1 cellular context compared by ENCODE assay signal in the genomic region with DNA sequence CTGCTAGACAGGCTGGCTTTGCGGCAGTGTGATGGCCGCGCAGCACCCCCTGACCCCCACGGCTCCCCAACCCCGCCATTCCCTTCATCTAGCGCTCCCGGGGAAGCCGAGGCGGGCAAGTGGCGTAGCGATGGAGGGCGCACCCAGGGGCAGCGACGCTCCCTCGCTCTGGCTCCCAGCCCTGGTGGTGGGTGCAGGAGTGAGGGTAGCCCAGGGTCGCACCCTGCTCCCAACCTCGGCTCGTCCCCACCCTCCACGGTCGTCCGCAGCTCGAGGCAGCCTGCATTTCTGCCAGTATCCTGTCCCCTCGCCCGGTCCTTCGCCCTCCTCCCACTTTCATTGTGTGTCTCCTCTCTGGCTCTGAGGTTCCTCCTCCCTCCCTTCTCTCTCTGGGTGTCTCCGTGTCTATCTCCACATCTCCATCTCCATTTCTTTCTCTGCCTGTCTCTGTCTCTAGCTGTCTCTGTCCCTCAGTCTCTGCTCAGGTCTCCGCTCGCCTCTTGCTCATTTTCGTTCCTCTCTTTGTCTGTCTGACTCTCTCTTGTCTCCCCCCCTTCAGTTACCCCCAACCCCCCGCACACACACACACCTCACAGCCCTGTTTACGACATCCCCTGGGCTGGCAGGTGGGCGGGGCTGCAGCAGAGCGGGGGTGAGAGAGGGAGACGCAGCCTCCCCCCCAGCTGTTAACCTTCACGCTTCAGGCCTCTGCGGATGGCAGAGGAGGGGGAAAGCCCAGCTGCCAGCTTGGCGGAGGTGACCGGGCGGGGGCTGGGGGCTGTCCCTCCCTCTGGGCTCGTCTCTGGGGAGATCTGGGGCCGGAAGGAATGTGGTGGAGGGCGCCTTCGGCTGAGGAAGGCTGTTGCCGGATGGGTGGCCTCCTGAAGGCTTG.
TF ChIP-seq lines count a peak whose summit lies in the region.

No MANE protein-coding gene starts in this region.

TF ChIP-seq in HEK293, 187 proteins besides CTCF, POLR2A, EP300 and RAD21 (continued from another document and continues in another):
- TF ChIP-seq, protein P1, sequence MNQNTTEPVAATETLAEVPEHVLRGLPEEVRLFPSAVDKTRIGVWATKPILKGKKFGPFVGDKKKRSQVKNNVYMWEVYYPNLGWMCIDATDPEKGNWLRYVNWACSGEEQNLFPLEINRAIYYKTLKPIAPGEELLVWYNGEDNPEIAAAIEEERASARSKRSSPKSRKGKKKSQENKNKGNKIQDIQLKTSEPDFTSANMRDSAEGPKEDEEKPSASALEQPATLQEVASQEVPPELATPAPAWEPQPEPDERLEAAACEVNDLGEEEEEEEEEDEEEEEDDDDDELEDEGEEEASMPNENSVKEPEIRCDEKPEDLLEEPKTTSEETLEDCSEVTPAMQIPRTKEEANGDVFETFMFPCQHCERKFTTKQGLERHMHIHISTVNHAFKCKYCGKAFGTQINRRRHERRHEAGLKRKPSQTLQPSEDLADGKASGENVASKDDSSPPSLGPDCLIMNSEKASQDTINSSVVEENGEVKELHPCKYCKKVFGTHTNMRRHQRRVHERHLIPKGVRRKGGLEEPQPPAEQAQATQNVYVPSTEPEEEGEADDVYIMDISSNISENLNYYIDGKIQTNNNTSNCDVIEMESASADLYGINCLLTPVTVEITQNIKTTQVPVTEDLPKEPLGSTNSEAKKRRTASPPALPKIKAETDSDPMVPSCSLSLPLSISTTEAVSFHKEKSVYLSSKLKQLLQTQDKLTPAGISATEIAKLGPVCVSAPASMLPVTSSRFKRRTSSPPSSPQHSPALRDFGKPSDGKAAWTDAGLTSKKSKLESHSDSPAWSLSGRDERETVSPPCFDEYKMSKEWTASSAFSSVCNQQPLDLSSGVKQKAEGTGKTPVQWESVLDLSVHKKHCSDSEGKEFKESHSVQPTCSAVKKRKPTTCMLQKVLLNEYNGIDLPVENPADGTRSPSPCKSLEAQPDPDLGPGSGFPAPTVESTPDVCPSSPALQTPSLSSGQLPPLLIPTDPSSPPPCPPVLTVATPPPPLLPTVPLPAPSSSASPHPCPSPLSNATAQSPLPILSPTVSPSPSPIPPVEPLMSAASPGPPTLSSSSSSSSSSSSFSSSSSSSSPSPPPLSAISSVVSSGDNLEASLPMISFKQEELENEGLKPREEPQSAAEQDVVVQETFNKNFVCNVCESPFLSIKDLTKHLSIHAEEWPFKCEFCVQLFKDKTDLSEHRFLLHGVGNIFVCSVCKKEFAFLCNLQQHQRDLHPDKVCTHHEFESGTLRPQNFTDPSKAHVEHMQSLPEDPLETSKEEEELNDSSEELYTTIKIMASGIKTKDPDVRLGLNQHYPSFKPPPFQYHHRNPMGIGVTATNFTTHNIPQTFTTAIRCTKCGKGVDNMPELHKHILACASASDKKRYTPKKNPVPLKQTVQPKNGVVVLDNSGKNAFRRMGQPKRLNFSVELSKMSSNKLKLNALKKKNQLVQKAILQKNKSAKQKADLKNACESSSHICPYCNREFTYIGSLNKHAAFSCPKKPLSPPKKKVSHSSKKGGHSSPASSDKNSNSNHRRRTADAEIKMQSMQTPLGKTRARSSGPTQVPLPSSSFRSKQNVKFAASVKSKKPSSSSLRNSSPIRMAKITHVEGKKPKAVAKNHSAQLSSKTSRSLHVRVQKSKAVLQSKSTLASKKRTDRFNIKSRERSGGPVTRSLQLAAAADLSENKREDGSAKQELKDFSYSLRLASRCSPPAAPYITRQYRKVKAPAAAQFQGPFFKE (tag by site-specific recombination; IDR thresholded peaks at IDR 0.05; ENCODE audit: borderline replicate concordance), result no peak
- peak; percentile 97 for TF ChIP-seq ZNF2 (tag by site-specific recombination; IDR thresholded peaks at IDR 0.05)
- no peak for TF ChIP-seq GFI1B (tag by site-specific recombination; IDR thresholded peaks at IDR 0.05)
- TF ChIP-seq, protein P2, sequence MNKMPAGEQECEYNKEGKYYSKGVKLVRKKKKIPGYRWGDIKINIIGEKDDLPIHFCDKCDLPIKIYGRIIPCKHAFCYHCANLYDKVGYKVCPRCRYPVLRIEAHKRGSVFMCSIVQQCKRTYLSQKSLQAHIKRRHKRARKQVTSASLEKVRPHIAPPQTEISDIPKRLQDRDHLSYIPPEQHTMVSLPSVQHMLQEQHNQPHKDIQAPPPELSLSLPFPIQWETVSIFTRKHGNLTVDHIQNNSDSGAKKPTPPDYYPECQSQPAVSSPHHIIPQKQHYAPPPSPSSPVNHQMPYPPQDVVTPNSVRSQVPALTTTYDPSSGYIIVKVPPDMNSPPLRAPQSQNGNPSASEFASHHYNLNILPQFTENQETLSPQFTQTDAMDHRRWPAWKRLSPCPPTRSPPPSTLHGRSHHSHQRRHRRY (tag by site-specific recombination; IDR thresholded peaks at IDR 0.05), result peak; percentile 54; the same call in 1 of the 2 replicates
- TF ChIP-seq ZNF10 (tag by site-specific recombination; IDR thresholded peaks at IDR 0.05), result no peak; the same call in 1 of the 2 replicates
- no peak for TF ChIP-seq TCF7L2 (IDR thresholded peaks at IDR 0.05; ENCODE audit: borderline replicate concordance, low read depth, low read length)
- no peak for TF ChIP-seq ZNF677 (tag by site-specific recombination; IDR thresholded peaks at IDR 0.05)
- TF ChIP-seq KLF16 (tag by site-specific recombination; IDR thresholded peaks at IDR 0.05), result peak; percentile 93
- TF ChIP-seq FEZF1 (tag by site-specific recombination; IDR thresholded peaks at IDR 0.05), result peak; percentile 50; the same call in 1 of the 2 replicates
- peak; percentile 86 for TF ChIP-seq KLF8 (tag by site-specific recombination; IDR thresholded peaks at IDR 0.05)
- TF ChIP-seq ZNF433 (tag by site-specific recombination; IDR thresholded peaks at IDR 0.05; ENCODE audit: low read depth), result no peak
- TF ChIP-seq, protein P3, sequence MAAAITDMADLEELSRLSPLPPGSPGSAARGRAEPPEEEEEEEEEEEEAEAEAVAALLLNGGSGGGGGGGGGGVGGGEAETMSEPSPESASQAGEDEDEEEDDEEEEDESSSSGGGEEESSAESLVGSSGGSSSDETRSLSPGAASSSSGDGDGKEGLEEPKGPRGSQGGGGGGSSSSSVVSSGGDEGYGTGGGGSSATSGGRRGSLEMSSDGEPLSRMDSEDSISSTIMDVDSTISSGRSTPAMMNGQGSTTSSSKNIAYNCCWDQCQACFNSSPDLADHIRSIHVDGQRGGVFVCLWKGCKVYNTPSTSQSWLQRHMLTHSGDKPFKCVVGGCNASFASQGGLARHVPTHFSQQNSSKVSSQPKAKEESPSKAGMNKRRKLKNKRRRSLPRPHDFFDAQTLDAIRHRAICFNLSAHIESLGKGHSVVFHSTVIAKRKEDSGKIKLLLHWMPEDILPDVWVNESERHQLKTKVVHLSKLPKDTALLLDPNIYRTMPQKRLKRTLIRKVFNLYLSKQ (tag by site-specific recombination; IDR thresholded peaks at IDR 0.05; ENCODE audit: borderline replicate concordance), result no peak
- TF ChIP-seq ZNF404 (tag by site-specific recombination; IDR thresholded peaks at IDR 0.05), result no peak
- TF ChIP-seq KLF1 (tag by site-specific recombination; IDR thresholded peaks at IDR 0.05), result peak; percentile 74
- TF ChIP-seq ZNF530 (tag by site-specific recombination; IDR thresholded peaks at IDR 0.05; ENCODE audit: low read depth), result no peak
- TF ChIP-seq ZNF169 (tag by site-specific recombination; IDR thresholded peaks at IDR 0.05), result no peak
- TF ChIP-seq HOXA7 (CRISPR knock-in tag; IDR thresholded peaks at IDR 0.05; ENCODE audit: borderline replicate concordance), result no peak
- no peak for TF ChIP-seq ZNF16 (tag by site-specific recombination; IDR thresholded peaks at IDR 0.05; ENCODE audit: low read depth)
- no peak; the same call in 1 of the 2 replicates for TF ChIP-seq SALL2 (tag by site-specific recombination; IDR thresholded peaks at IDR 0.05; ENCODE audit: borderline replicate concordance)
- no peak for TF ChIP-seq SETDB1 (IDR thresholded peaks at IDR 0.05; ENCODE audit: insufficient read length, low read length)
- TF ChIP-seq, protein P4, sequence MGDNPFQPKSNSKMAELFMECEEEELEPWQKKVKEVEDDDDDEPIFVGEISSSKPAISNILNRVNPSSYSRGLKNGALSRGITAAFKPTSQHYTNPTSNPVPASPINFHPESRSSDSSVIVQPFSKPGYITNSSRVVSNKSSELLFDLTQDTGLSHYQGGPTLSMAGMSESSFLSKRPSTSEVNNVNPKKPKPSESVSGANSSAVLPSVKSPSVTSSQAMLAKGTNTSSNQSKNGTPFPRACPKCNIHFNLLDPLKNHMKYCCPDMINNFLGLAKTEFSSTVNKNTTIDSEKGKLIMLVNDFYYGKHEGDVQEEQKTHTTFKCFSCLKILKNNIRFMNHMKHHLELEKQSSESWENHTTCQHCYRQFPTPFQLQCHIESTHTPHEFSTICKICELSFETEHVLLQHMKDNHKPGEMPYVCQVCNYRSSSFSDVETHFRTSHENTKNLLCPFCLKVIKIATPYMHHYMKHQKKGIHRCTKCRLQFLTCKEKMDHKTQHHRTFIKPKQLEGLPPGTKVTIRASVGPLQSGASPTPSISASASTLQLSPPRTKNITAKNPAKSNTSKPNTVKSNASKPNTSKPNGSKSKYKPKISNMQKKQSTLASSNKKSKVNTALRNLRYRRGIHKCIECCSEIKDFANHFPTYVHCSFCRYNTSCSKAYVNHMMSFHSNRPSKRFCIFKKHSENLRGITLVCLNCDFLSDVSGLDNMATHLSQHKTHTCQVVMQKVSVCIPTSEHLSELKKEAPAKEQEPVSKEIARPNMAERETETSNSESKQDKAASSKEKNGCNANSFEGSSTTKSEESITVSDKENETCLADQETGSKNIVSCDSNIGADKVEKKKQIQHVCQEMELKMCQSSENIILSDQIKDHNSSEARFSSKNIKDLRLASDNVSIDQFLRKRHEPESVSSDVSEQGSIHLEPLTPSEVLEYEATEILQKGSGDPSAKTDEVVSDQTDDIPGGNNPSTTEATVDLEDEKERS (tag by site-specific recombination; IDR thresholded peaks at IDR 0.05), result no peak
- no peak for TF ChIP-seq ZNF23 (tag by site-specific recombination; IDR thresholded peaks at IDR 0.05; ENCODE audit: borderline replicate concordance)
- peak; percentile 91 for TF ChIP-seq SP3 (tag by site-specific recombination; IDR thresholded peaks at IDR 0.05)
- peak; percentile 50 for TF ChIP-seq ZEB2 (tag by site-specific recombination; IDR thresholded peaks at IDR 0.05)
- no peak; the same call in 1 of the 2 replicates for TF ChIP-seq ZBTB1 (tag by site-specific recombination; IDR thresholded peaks at IDR 0.05)
- TF ChIP-seq HOXD13 (CRISPR knock-in tag; IDR thresholded peaks at IDR 0.05; ENCODE audit: borderline replicate concordance), result no peak
- TF ChIP-seq ZNF221 (tag by site-specific recombination; IDR thresholded peaks at IDR 0.05; ENCODE audit: borderline replicate concordance), result no peak
- peak; percentile 79 for TF ChIP-seq ZNF501 (tag by site-specific recombination; IDR thresholded peaks at IDR 0.05)
- TF ChIP-seq, protein P5, sequence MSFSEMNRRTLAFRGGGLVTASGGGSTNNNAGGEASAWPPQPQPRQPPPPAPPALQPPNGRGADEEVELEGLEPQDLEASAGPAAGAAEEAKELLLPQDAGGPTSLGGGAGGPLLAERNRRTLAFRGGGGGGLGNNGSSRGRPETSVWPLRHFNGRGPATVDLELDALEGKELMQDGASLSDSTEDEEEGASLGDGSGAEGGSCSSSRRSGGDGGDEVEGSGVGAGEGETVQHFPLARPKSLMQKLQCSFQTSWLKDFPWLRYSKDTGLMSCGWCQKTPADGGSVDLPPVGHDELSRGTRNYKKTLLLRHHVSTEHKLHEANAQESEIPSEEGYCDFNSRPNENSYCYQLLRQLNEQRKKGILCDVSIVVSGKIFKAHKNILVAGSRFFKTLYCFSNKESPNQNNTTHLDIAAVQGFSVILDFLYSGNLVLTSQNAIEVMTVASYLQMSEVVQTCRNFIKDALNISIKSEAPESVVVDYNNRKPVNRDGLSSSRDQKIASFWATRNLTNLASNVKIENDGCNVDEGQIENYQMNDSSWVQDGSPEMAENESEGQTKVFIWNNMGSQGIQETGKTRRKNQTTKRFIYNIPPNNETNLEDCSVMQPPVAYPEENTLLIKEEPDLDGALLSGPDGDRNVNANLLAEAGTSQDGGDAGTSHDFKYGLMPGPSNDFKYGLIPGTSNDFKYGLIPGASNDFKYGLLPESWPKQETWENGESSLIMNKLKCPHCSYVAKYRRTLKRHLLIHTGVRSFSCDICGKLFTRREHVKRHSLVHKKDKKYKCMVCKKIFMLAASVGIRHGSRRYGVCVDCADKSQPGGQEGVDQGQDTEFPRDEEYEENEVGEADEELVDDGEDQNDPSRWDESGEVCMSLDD (tag by site-specific recombination; IDR thresholded peaks at IDR 0.05), result peak; percentile 84
- peak; percentile 79 for TF ChIP-seq ZXDB (tag by site-specific recombination; IDR thresholded peaks at IDR 0.05)
- TF ChIP-seq ZNF426 (tag by site-specific recombination; IDR thresholded peaks at IDR 0.05), result no peak
- TF ChIP-seq ZNF571 (tag by site-specific recombination; IDR thresholded peaks at IDR 0.05), result no peak
- no peak for TF ChIP-seq MZF1 (tag by site-specific recombination; IDR thresholded peaks at IDR 0.05; ENCODE audit: borderline replicate concordance)
- TF ChIP-seq, protein P6, sequence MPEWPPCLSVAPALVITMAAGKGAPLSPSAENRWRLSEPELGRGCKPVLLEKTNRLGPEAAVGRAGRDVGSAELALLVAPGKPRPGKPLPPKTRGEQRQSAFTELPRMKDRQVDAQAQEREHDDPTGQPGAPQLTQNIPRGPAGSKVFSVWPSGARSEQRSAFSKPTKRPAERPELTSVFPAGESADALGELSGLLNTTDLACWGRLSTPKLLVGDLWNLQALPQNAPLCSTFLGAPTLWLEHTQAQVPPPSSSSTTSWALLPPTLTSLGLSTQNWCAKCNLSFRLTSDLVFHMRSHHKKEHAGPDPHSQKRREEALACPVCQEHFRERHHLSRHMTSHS (tag by site-specific recombination; IDR thresholded peaks at IDR 0.05), result no peak
- peak; percentile 68 for TF ChIP-seq SP2 (tag by site-specific recombination; IDR thresholded peaks at IDR 0.05)
- TF ChIP-seq ZFHX2 (tag by site-specific recombination; conservative IDR thresholded peaks at IDR 0.05), result peak; percentile 99
- TF ChIP-seq ZNF791 (tag by site-specific recombination; IDR thresholded peaks at IDR 0.05), result peak; percentile 39; the same call in 1 of the 2 replicates
- no peak for TF ChIP-seq ZNF585B (tag by site-specific recombination; IDR thresholded peaks at IDR 0.05)
- TF ChIP-seq, protein P7, sequence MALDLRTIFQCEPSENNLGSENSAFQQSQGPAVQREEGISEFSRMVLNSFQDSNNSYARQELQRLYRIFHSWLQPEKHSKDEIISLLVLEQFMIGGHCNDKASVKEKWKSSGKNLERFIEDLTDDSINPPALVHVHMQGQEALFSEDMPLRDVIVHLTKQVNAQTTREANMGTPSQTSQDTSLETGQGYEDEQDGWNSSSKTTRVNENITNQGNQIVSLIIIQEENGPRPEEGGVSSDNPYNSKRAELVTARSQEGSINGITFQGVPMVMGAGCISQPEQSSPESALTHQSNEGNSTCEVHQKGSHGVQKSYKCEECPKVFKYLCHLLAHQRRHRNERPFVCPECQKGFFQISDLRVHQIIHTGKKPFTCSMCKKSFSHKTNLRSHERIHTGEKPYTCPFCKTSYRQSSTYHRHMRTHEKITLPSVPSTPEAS (tag by site-specific recombination; IDR thresholded peaks at IDR 0.05), result peak; percentile 97
- peak; percentile 56; the same call in 1 of the 2 replicates for TF ChIP-seq MYNN (tag by site-specific recombination; IDR thresholded peaks at IDR 0.05; ENCODE audit: borderline replicate concordance)
- TF ChIP-seq GLIS1 (tag by site-specific recombination; IDR thresholded peaks at IDR 0.05), result peak; percentile 100
- TF ChIP-seq ZNF664 (tag by site-specific recombination; IDR thresholded peaks at IDR 0.05), result no peak
- TF ChIP-seq ZNF529 (tag by site-specific recombination; IDR thresholded peaks at IDR 0.05; ENCODE audit: insufficient replicate concordance), result no peak
